In the genomic region with DNA sequence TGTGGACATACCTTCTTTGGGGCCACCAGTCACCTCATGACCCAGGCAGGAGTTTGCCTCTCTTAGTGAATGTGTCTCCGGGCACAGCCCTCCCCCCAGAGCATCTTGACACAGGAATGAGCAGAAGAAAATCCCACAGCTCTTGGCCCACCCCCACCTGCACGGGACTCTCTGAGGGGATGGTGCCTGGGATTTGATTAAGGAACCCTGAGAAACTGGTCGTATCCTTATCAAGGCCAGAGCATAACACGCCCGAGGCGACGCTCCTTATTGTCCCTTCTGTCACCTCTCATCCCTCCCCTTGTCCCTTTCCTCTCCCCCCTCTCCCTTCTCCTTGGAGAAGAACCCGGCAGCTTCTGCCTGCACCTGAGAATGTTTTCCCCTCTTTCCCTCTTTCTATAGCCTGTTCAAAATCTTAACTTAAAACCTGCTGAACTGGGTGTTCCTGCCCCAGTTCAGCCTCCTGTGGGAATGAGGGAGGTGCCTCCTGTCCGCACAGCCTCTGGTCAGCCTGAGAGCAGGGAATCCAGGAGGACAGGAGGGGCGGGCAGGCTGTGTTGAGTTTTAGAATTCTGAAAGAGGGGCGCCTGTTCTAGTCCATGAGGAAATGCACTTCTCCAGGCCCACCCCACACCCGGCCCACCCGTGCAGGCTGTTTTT, we compare ENCODE assay signal across 1 cellular context.
TF ChIP-seq lines count a peak whose summit lies in the region.

No MANE protein-coding gene starts in this region.

TF ChIP-seq in A549, 52 proteins besides CTCF, POLR2A, EP300 and RAD21 (continued from another document):
- TF ChIP-seq, protein P1, sequence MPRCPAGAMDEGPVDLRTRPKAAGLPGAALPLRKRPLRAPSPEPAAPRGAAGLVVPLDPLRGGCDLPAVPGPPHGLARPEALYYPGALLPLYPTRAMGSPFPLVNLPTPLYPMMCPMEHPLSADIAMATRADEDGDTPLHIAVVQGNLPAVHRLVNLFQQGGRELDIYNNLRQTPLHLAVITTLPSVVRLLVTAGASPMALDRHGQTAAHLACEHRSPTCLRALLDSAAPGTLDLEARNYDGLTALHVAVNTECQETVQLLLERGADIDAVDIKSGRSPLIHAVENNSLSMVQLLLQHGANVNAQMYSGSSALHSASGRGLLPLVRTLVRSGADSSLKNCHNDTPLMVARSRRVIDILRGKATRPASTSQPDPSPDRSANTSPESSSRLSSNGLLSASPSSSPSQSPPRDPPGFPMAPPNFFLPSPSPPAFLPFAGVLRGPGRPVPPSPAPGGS (IDR thresholded peaks at IDR 0.05), result no peak
- TF ChIP-seq PHF8 (IDR thresholded peaks at IDR 0.05; ENCODE audit: borderline replicate concordance, low read depth) (no peak), KDM1A (IDR thresholded peaks at IDR 0.05; ENCODE audit: low read depth) (no peak), EHMT2 (IDR thresholded peaks at IDR 0.05; ENCODE audit: low read depth) (no peak), ZC3H11A (IDR thresholded peaks at IDR 0.05) (no peak)
